8 cellular contexts compared by ENCODE assay signal in genomic region chr7:91636129-91636724, GRCh38.
A peak's percentile ranks its signal among the peaks of the same experiment; 100 is the strongest.
DNase-seq lines count a peak whose midpoint lies in the region; ATAC-seq, FAIRE-seq and TF ChIP-seq lines count a peak whose summit lies in the region.

No MANE protein-coding gene starts in this region.

- ATAC-seq in pancreas = peak; percentile 43 to 85 (median 79)
- ATAC-seq in GM19324 (IDR thresholded peaks at IDR 0.05; ENCODE audit: low FRiP score, unreplicated experiment) = no peak

- FAIRE-seq in D721Med (lab: Jason Lieb, UNC) (peak; percentile 78), pancreas (lab: Jason Lieb, UNC) (no peak), GM12891 (lab: Jason Lieb, UNC) (no peak)

- H3K27me3 ChIP-seq in GM23248 (replicated peaks; ENCODE audit: insufficient read depth) = no peaks in the 10 kb centered on the region
- no peaks in the 10 kb centered on the region for H3K27me3 ChIP-seq in pancreas

- H3K79me2 ChIP-seq in GM23248 (ENCODE audit: insufficient read depth) = no peaks in the 10 kb centered on the region

- H3K36me3 Mint-ChIP-seq in endothelial cell (ENCODE audit: low read depth, unreplicated experiment) = no peaks in the 10 kb centered on the region

- H3K36me3 ChIP-seq in GM23248 (ENCODE audit: low read depth) (no peaks in the 10 kb centered on the region), pancreas (no peaks in the 10 kb centered on the region)

- H2AFZ ChIP-seq in GM23248 = no peak overlapping the region

- H3K9me3 ChIP-seq in GM23248 (ENCODE audit: low read depth) = no peaks in the 10 kb centered on the region
- no peaks in the 10 kb centered on the region for H3K9me3 ChIP-seq in pancreas

- H3K4me1 ChIP-seq in GM23248 (ENCODE audit: insufficient read depth) (no peaks in the 10 kb centered on the region), pancreas (peaks cover 0 to 3% (median 0%) of the 10 kb centered on the region in 3 donors)

- intact Hi-C loops in pancreas (cut with DNase I) = no loop called here

- no peaks in the 10 kb centered on the region for H4K20me1 ChIP-seq in GM23248 (ENCODE audit: insufficient read depth)

- WGBS in GM23248 (ENCODE audit: low coverage in 1 of 2, low lambda C conversion rate in 2 of 2, missing lambda C conversion rate in 2 of 2), 2 experiments = 64 to 66% methylated on average over 6 of the region's 6 CpGs
- 47 to 58% methylated on average over 6 of the region's 6 CpGs for WGBS in pancreas, 2 donors

- H3K4me2 ChIP-seq in GM23248 (ENCODE audit: unreplicated experiment) = no peak overlapping the region

- H3K27me3 Mint-ChIP-seq in endothelial cell (ENCODE audit: unreplicated experiment) = peaks cover 1% of the 10 kb centered on the region

- no peaks in the 10 kb centered on the region for H3K9me2 ChIP-seq in GM23248 (ENCODE audit: insufficient read depth)

- no peak overlapping the region for H3K4me3 ChIP-seq in GM23248
- H3K4me3 ChIP-seq in pancreas = no peak overlapping the region

- TF ChIP-seq POLR2A in GM12891 (IDR thresholded peaks at IDR 0.05; ENCODE audit: low read depth, low read length) = no peak

- DNase-seq in D721Med (ENCODE audit: insufficient read length, low spot score) (no peak), GM23248 (peak; percentile 38), NCI-H69 (lab: John Stamatoyannopoulos, UW) (peak; percentile 75), endothelial cell (ENCODE audit: low spot score) (peak; percentile 47), pancreas (peak in 2 of 6 donors; percentile 7 to 43), GM12891 (ENCODE audit: insufficient read length, low spot score) (no peak), mesenteric fat pad (ENCODE audit: low spot score) (no peak)

- H3K9me3 Mint-ChIP-seq in endothelial cell (ENCODE audit: unreplicated experiment) = no peaks in the 10 kb centered on the region

- H3K4me3 Mint-ChIP-seq in endothelial cell (ENCODE audit: unreplicated experiment) = no peak overlapping the region

- H3K27ac ChIP-seq in GM23248 (no peak overlapping the region), pancreas (no peak overlapping the region)

- TF ChIP-seq CTCF in D721Med (IDR thresholded peaks at IDR 0.05; ENCODE audit: insufficient read depth, missing control alignments) (peak; percentile 73), endothelial cell (IDR thresholded peaks at IDR 0.05; ENCODE audit: unreplicated experiment) (peak; percentile 65), pancreas (IDR thresholded peaks at IDR 0.05) (peak in 2 of 4 donors; percentile 17 to 23)

- H3K4me1 Mint-ChIP-seq in endothelial cell (ENCODE audit: unreplicated experiment) = peaks cover 10% of the 10 kb centered on the region

- in situ Hi-C loops in GM23248 (cut with MboI) = loop anchor here (25.0 kb wide), 1 partner anchor 549 kb away; no protein-coding TSS in a partner anchor

- no peak overlapping the region for H3K9ac ChIP-seq in GM23248

- H3K27ac Mint-ChIP-seq in endothelial cell (ENCODE audit: unreplicated experiment) = no peak overlapping the region

- H3F3A ChIP-seq in GM23248 (ENCODE audit: insufficient read depth) = no peaks in the 10 kb centered on the region

TF ChIP-seq in GM12891, 5 proteins besides CTCF, POLR2A, EP300 and RAD21:
- TF ChIP-seq TAF1 (IDR thresholded peaks at IDR 0.05; ENCODE audit: low read depth, low read length) = no peak
- TF ChIP-seq POU2F2 (IDR thresholded peaks at IDR 0.05; ENCODE audit: low read depth, low read length) = no peak
- TF ChIP-seq POLR2AphosphoS5 (IDR thresholded peaks at IDR 0.05; ENCODE audit: low read depth, low read length) = no peak
- TF ChIP-seq SPI1 (IDR thresholded peaks at IDR 0.05; ENCODE audit: low read depth, low read length) = no peak
- TF ChIP-seq PAX5 (IDR thresholded peaks at IDR 0.05; ENCODE audit: insufficient read depth, low read length, severe bottlenecking) = no peak

Comparison
In these comparisons a context has a peak if more than half of its experiments do, and no peak if none do; other contexts are left out.
1. DNase-seq: peak in GM23248 (single experiment), NCI-H69 (single experiment) and endothelial cell (single experiment); none in D721Med (single experiment), GM12891 (single experiment) and mesenteric fat pad (single experiment).